ENCODE assay signal across 28 cellular contexts in genomic region chr2:21715865-21716264, GRCh38.
DNase-seq lines count a peak whose midpoint lies in the region; ATAC-seq and TF ChIP-seq lines count a peak whose summit lies in the region.
"Had no signal": no experiment of that assay in that cellular context is flagged by ENCODE, and none has a peak within 500 bp of the region (broad histone marks: within the 10 kb centered on the region; RNA-seq: fewer than 3 reads in every experiment).

No MANE protein-coding gene starts in this region.

- H3K27ac Mint-ChIP-seq in nephron = peak overlapping the region; percentile 16 to 56 (median 49)
- H3K27ac Mint-ChIP-seq in type B pancreatic cell = no peak overlapping the region
- no peak overlapping the region for H3K27ac Mint-ChIP-seq in T-helper 17 cell
- H3K27ac Mint-ChIP-seq: activated CD8-positive, alpha-beta T cell treated with anti-CD3 and anti-CD28 coated beads for 36 hours; activated T-helper 17 cell treated with anti-CD3 and anti-CD28 coated beads, Interleukin-2, amount 50 U/mL, for 72 hours; CD4-positive, alpha-beta memory T cell; effector memory CD8-positive, alpha-beta T cell; H9; nephron progenitor cell; progenitor cell of endocrine pancreas; stimulated activated naive CD8-positive, alpha-beta T cell treated with anti-CD3 and anti-CD28 coated beads, Interleukin-15, amount 100 ng/mL, for 72 hours; T-helper 1 cell treated with Interleukin-12 subunit alpha and Interleukin-12 subunit beta and Interleukin-4 antibody, amounts not matched to agents 30 μg/mL and 1 μg/mL, for 36 hours had no signal

- H3K36me3 ChIP-seq in right atrium auricular region = no peaks in the 10 kb centered on the region
- no peaks in the 10 kb centered on the region for H3K36me3 ChIP-seq in left ventricle myocardium inferior
- H3K36me3 ChIP-seq: colonic mucosa, tibial nerve had no signal

- peaks cover 14% of the 10 kb centered on the region for H3K4me1 Mint-ChIP-seq in nephron
- H3K4me1 Mint-ChIP-seq in type B pancreatic cell (ENCODE audit: unreplicated experiment) = peaks cover 7% of the 10 kb centered on the region
- H3K4me1 Mint-ChIP-seq in T-helper 17 cell = no peaks in the 10 kb centered on the region
- H3K4me1 Mint-ChIP-seq: activated T-helper 17 cell treated with anti-CD3 and anti-CD28 coated beads, Interleukin-2, amount 50 U/mL, for 72 hours; CD4-positive, alpha-beta memory T cell; stimulated activated naive CD8-positive, alpha-beta T cell treated with anti-CD3 and anti-CD28 coated beads, Interleukin-15, amount 100 ng/mL, for 72 hours had no signal

- H3K27ac ChIP-seq in right atrium auricular region = peak overlapping the region in 1 of 2 donors; percentile 64
- H3K27ac ChIP-seq in left ventricle myocardium inferior (replicated peaks) = peak overlapping the region; percentile 44
- H3K27ac ChIP-seq: colonic mucosa, SK-N-MC, tibial nerve had no signal

- ATAC-seq in Right ventricle myocardium superior (ENCODE audit: poor library complexity) (peak; percentile 89), T-helper 17 cell (no peak)
- ATAC-seq: activated CD8-positive, alpha-beta T cell treated with anti-CD3 and anti-CD28 coated beads for 36 hours; activated T-helper 17 cell treated with anti-CD3 and anti-CD28 coated beads, Interleukin-2, amount 50 U/mL, for 72 hours; effector memory CD8-positive, alpha-beta T cell; stimulated activated naive CD8-positive, alpha-beta T cell treated with anti-CD3 and anti-CD28 coated beads, Interleukin-15, amount 100 ng/mL, for 72 hours had no signal

- H3K27me3 ChIP-seq in right atrium auricular region (no peaks in the 10 kb centered on the region), left ventricle myocardium inferior (ENCODE audit: low read depth) (no peaks in the 10 kb centered on the region)
- H3K27me3 ChIP-seq: colonic mucosa, tibial nerve had no signal

- H3K4me3 ChIP-seq in right atrium auricular region (no peak overlapping the region), left ventricle myocardium inferior (no peak overlapping the region)
- H3K4me3 ChIP-seq: colonic mucosa, SK-N-MC, tibial nerve had no signal

- H3K36me3 Mint-ChIP-seq in nephron (ENCODE audit: low read depth) (no peaks in the 10 kb centered on the region), type B pancreatic cell (no peaks in the 10 kb centered on the region), T-helper 17 cell (ENCODE audit: low read depth) (no peaks in the 10 kb centered on the region)
- H3K36me3 Mint-ChIP-seq: CD4-positive, alpha-beta memory T cell had no signal

- peaks cover 15% of the 10 kb centered on the region for H3K27me3 Mint-ChIP-seq in nephron (ENCODE audit: low read depth)
- peaks cover 3% of the 10 kb centered on the region for H3K27me3 Mint-ChIP-seq in type B pancreatic cell
- no peaks in the 10 kb centered on the region for H3K27me3 Mint-ChIP-seq in T-helper 17 cell
- H3K27me3 Mint-ChIP-seq: activated CD8-positive, alpha-beta T cell treated with anti-CD3 and anti-CD28 coated beads for 36 hours; activated T-helper 17 cell treated with anti-CD3 and anti-CD28 coated beads, Interleukin-2, amount 50 U/mL, for 72 hours; CD4-positive, alpha-beta memory T cell; effector memory CD8-positive, alpha-beta T cell; stimulated activated naive CD8-positive, alpha-beta T cell treated with anti-CD3 and anti-CD28 coated beads, Interleukin-15, amount 100 ng/mL, for 72 hours had no signal

- no peaks in the 10 kb centered on the region for H3K9me3 ChIP-seq in right atrium auricular region
- H3K9me3 ChIP-seq in left ventricle myocardium inferior (replicated peaks) = no peaks in the 10 kb centered on the region
- H3K9me3 ChIP-seq in T-helper 17 cell (ENCODE audit: control insufficient read depth, low read length, poor library complexity, severe bottlenecking) = no peaks in the 10 kb centered on the region
- H3K9me3 ChIP-seq: colonic mucosa, tibial nerve had no signal

- no peak for TF ChIP-seq CTCF in right atrium auricular region (IDR thresholded peaks at IDR 0.05)
- no peak for TF ChIP-seq CTCF in left ventricle myocardium inferior (IDR thresholded peaks at IDR 0.05; ENCODE audit: borderline replicate concordance)
- TF ChIP-seq CTCF in nephron (IDR thresholded peaks at IDR 0.05; ENCODE audit: unreplicated experiment in 3 of 3) = no peak
- peak; percentile 41 for TF ChIP-seq CTCF in type B pancreatic cell (conservative IDR thresholded peaks at IDR 0.05)

- no peak overlapping the region for H3K4me3 Mint-ChIP-seq in nephron
- H3K4me3 Mint-ChIP-seq in type B pancreatic cell = no peak overlapping the region
- H3K4me3 Mint-ChIP-seq in T-helper 17 cell = no peak overlapping the region
- H3K4me3 Mint-ChIP-seq: activated CD8-positive, alpha-beta T cell treated with anti-CD3 and anti-CD28 coated beads for 36 hours; activated T-helper 17 cell treated with anti-CD3 and anti-CD28 coated beads, Interleukin-2, amount 50 U/mL, for 72 hours; CD4-positive, alpha-beta memory T cell; effector memory CD8-positive, alpha-beta T cell; H9; nephron progenitor cell; stimulated activated naive CD8-positive, alpha-beta T cell treated with anti-CD3 and anti-CD28 coated beads, Interleukin-15, amount 100 ng/mL, for 72 hours; T-helper 1 cell treated with Interleukin-12 subunit alpha and Interleukin-12 subunit beta and Interleukin-4 antibody, amounts not matched to agents 30 μg/mL and 1 μg/mL, for 36 hours had no signal

- DNase-seq in Right ventricle myocardium superior = peak; percentile 48
- DNase-seq in right atrium auricular region (ENCODE audit: low spot score) = no peak
- DNase-seq in left ventricle myocardium inferior = peak; percentile 23
- no peak for DNase-seq in type B pancreatic cell (ENCODE audit: extremely low spot score, unreplicated experiment)
- no peak for DNase-seq in stimulated activated CD4-positive, alpha-beta T cell treated with anti-CD3 and anti-CD28 coated beads, Interleukin-15, amount 100 ng/mL, for 24 hours
- no peak for DNase-seq in T-helper 17 cell
- DNase-seq in occipital lobe (lab: John Stamatoyannopoulos, UW) = no peak
- DNase-seq: activated CD4-positive, alpha-beta T cell treated with anti-CD3 and anti-CD28 coated beads for 1 hour; activated CD8-positive, alpha-beta T cell treated with anti-CD3 and anti-CD28 coated beads for 36 hours; activated naive CD4-positive, alpha-beta T cell treated with anti-CD3 and anti-CD28 coated beads, Interleukin-2, amount 50 U/mL, for 16 hours; amniotic stem cell; CD4-positive, alpha-beta memory T cell; colonic mucosa; effector memory CD8-positive, alpha-beta T cell; H9; NCI-H1092; NCI-H187; NCI-H226; NCI-H82; nephron progenitor cell; RPMI8226; stimulated activated naive CD8-positive, alpha-beta T cell treated with anti-CD3 and anti-CD28 coated beads, Interleukin-15, amount 100 ng/mL, for 72 hours had no signal

- peaks cover 0 to 11% of the 10 kb centered on the region in 2 donors for H3K4me1 ChIP-seq in right atrium auricular region
- H3K4me1 ChIP-seq in left ventricle myocardium inferior = peaks cover 13% of the 10 kb centered on the region
- H3K4me1 ChIP-seq: colonic mucosa, tibial nerve had no signal

- no peaks in the 10 kb centered on the region for H3K9me3 Mint-ChIP-seq in nephron
- H3K9me3 Mint-ChIP-seq in type B pancreatic cell = no peaks in the 10 kb centered on the region
- H3K9me3 Mint-ChIP-seq: H9, nephron progenitor cell had no signal

- intact Hi-C loops in Right ventricle myocardium superior (cut with DNase I) (no loop called here), left ventricle myocardium inferior (cut with micrococcal nuclease) (no loop called here)

Comparison
In these comparisons a context has a peak if more than half of its experiments do, and no peak if none do; other contexts are left out.
1. DNase-seq: peak in Right ventricle myocardium superior (single experiment) and left ventricle myocardium inferior (single experiment); none in right atrium auricular region (single experiment), type B pancreatic cell (single experiment), stimulated activated CD4-positive, alpha-beta T cell treated with anti-CD3 and anti-CD28 coated beads, Interleukin-15, amount 100 ng/mL, for 24 hours (single experiment), T-helper 17 cell (0 of 3) and occipital lobe (single experiment).
2. H3K27ac Mint-ChIP-seq: peak in nephron (3 of 3); none in type B pancreatic cell (single experiment) and T-helper 17 cell (single experiment).